Comparison of ENCODE assay signal across 1 cellular context in genomic region chr12:53221203-53222076, GRCh38.
A peak's percentile ranks its signal among the peaks of the same experiment; 100 is the strongest.
TF ChIP-seq lines count a peak whose summit lies in the region.

No MANE protein-coding gene starts in this region.

TF ChIP-seq in WTC11, 78 proteins besides CTCF, POLR2A, EP300 and RAD21 (continued from another document):
- TF ChIP-seq ATF6 (CRISPR knock-in tag; IDR thresholded peaks at IDR 0.05) (no peak), E2F4 (CRISPR knock-in tag; IDR thresholded peaks at IDR 0.05; ENCODE audit: borderline replicate concordance, low read depth) (no peak), PRRX2 (CRISPR knock-in tag; IDR thresholded peaks at IDR 0.05) (no peak), ZNF281 (CRISPR knock-in tag; IDR thresholded peaks at IDR 0.05) (no peak), FOXP4 (CRISPR knock-in tag; IDR thresholded peaks at IDR 0.05) (peak; percentile 69; the same call in 1 of the 2 replicates), FOXK1 (CRISPR knock-in tag; IDR thresholded peaks at IDR 0.05) (no peak; the same call in 1 of the 2 replicates), NR1H2 (CRISPR knock-in tag; IDR thresholded peaks at IDR 0.05) (no peak), SP1 (CRISPR knock-in tag; conservative IDR thresholded peaks at IDR 0.05) (peak; percentile 46; the same call in 1 of the 2 replicates), AFF4 (CRISPR knock-in tag; IDR thresholded peaks at IDR 0.05; ENCODE audit: borderline replicate concordance) (no peak), CREM (CRISPR knock-in tag; IDR thresholded peaks at IDR 0.05) (no peak), GTF2I (CRISPR knock-in tag; conservative IDR thresholded peaks at IDR 0.05) (no peak)
- TF ChIP-seq, protein P1, sequence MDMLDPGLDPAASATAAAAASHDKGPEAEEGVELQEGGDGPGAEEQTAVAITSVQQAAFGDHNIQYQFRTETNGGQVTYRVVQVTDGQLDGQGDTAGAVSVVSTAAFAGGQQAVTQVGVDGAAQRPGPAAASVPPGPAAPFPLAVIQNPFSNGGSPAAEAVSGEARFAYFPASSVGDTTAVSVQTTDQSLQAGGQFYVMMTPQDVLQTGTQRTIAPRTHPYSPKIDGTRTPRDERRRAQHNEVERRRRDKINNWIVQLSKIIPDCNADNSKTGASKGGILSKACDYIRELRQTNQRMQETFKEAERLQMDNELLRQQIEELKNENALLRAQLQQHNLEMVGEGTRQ (CRISPR knock-in tag; IDR thresholded peaks at IDR 0.05): peak; percentile 0; the same call in 1 of the 2 replicates
- TF ChIP-seq, protein P2, sequence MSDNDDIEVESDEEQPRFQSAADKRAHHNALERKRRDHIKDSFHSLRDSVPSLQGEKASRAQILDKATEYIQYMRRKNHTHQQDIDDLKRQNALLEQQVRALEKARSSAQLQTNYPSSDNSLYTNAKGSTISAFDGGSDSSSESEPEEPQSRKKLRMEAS (CRISPR knock-in tag; IDR thresholded peaks at IDR 0.05): 0 out of 2 replicates have a peak, but pooled peaks have one; percentile 44
TF ChIP-seq in WTC11: peak in this region for 6.
